ENCODE assay signal across 27 cellular contexts in genomic region chr1:5872886-5873285, GRCh38.
"Had no signal": no experiment of that assay in that cellular context is flagged by ENCODE, and none has a peak within 500 bp of the region (broad histone marks: within the 10 kb centered on the region; RNA-seq: fewer than 3 reads in every experiment).

No MANE protein-coding gene starts in this region.

- H3K36me3 ChIP-seq: transverse colon, uterus had no signal

- H3K27me3 ChIP-seq: stomach, suprapubic skin, testis, thyroid gland, tibial artery, tibial nerve, transverse colon, upper lobe of left lung, upper lobe of right lung, uterus, vagina had no signal

- H3K4me3 ChIP-seq: stomach, suprapubic skin, testis, thoracic aorta, thyroid gland, tibial artery, tibial nerve, transverse colon, upper lobe of left lung, upper lobe of right lung, uterus, vagina had no signal

- ATAC-seq: stimulated activated effector memory CD8-positive, alpha-beta T cell treated with anti-CD3 and anti-CD28 coated beads, Interleukin-12 subunit alpha, Interleukin-12 subunit beta, amount 100 ng/mL, for 72 hours; stimulated activated memory B cell treated with anti-CD40 and anti-IgM and Interleukin-4, amounts not matched to agents 10 μg/mL and 1 μg/mL and 100 μg/mL, for 72 hours; stimulated activated naive B cell treated with anti-CD40 and anti-IgM and Interleukin-4, amounts not matched to agents 10 μg/mL and 1 μg/mL and 100 μg/mL, for 72 hours; stimulated activated naive CD8-positive, alpha-beta T cell treated with anti-CD3 and anti-CD28 coated beads, Interleukin-15, amount 100 ng/mL, for 72 hours; stimulated activated naive CD8-positive, alpha-beta T cell treated with anti-CD3 and anti-CD28 coated beads, Interleukin-15, Interleukin-2, amounts not matched to agents 100 U/mL and 50 U/mL, for 24 hours; upper lobe of right lung had no signal

- H3K4me1 ChIP-seq: stomach, suprapubic skin, testis, thyroid gland, tibial artery, tibial nerve, transverse colon, upper lobe of left lung, upper lobe of right lung, uterus, vagina had no signal

- FAIRE-seq: urothelium cell line had no signal

- H3K27ac ChIP-seq: stomach, suprapubic skin, testis, thoracic aorta, thyroid gland, tibial artery, tibial nerve, transverse colon, upper lobe of left lung, upper lobe of right lung, uterus, vagina had no signal

- DNase-seq: stimulated activated CD4-positive, alpha-beta T cell treated with anti-CD3 and anti-CD28 coated beads, Interleukin-2, amount 100 ng/mL, for 48 hours; stimulated activated CD4-positive, alpha-beta T cell treated with anti-CD3 and anti-CD28 coated beads, Interleukin-4, amount 100 ng/mL, for 1 hour; stimulated activated CD4-positive, alpha-beta T cell treated with anti-CD3 and anti-CD28 coated beads, Interleukin-4, amount 100 ng/mL, for 24 hours; stimulated activated CD4-positive, alpha-beta T cell treated with anti-CD3 and anti-CD28 coated beads, Interleukin-4, amount 100 ng/mL, for 4 hours; stimulated activated CD8-positive, alpha-beta memory T cell treated with anti-CD3 and anti-CD28 coated beads, Interleukin-4, amount 100 ng/mL, for 48 hours; stimulated activated naive B cell treated with anti-CD40 and anti-IgM and Interleukin-4, amounts not matched to agents 10 μg/mL and 1 μg/mL and 100 μg/mL, for 72 hours; stimulated activated naive CD4-positive, alpha-beta T cell; stimulated activated naive CD4-positive, alpha-beta T cell treated with Interleukin-2 at 50 U/mL for 16 hours; stimulated activated naive CD8-positive, alpha-beta T cell treated with anti-CD3 and anti-CD28 coated beads, Interleukin-15, amount 100 ng/mL, for 72 hours; stimulated activated naive CD8-positive, alpha-beta T cell treated with anti-CD3 and anti-CD28 coated beads, Interleukin-15, Interleukin-2, amounts not matched to agents 100 U/mL and 50 U/mL, for 24 hours; stomach; substantia nigra; testis; thyroid gland; tibial artery; transverse colon; trophoblast cell; upper lobe of left lung; upper lobe of right lung; uterus had no signal

- H3K9me3 ChIP-seq: stomach, suprapubic skin, testis, thoracic aorta, thyroid gland, tibial artery, tibial nerve, transverse colon, upper lobe of left lung, upper lobe of right lung, uterus, vagina had no signal
